In genomic region chr9:97940707-97941106, GRCh38 we compare ENCODE assay signal across 25 cellular contexts. TPM values are rescaled to one million over a fixed set of nuclear protein-coding genes. Genes with fewer than 3 reads are reported as not detected.
"Had no signal": no experiment of that assay in that cellular context is flagged by ENCODE, and none has a peak within 500 bp of the region (broad histone marks: within the 10 kb centered on the region; RNA-seq: fewer than 3 reads in every experiment).

No MANE protein-coding gene starts in this region.

- ATAC-seq: Right ventricle myocardium inferior, SK-N-SH treated with all-trans-retinoic acid at 6 μM for 48 hours had no signal

- H3K27me3 ChIP-seq: Peyer's patch had no signal

- H3K4me3 ChIP-seq: PC-9, Peyer's patch, SJCRH30 had no signal

- DNase-seq: Karpas-422, KG1, MM.1S, NCI-H1092 treated with DMSO at 0.1 percent for 48 hours, NCI-H1417, NCI-H1436 treated with DMSO at 0.1 percent for 48 hours, NCI-H1694, NCI-H187 treated with DMSO at 0.1 percent for 48 hours, NCI-H2029 treated with DMSO at 0.1 percent for 48 hours, NCI-H2171 treated with DMSO at 0.1 percent for 48 hours, NCI-H345, NCI-H446 treated with DMSO at 0.1 percent for 48 hours, NCI-H510A treated with DMSO at 0.1 percent for 48 hours, NCI-H69, NCI-H774, PC-9, Peyer's patch, SHP77 treated with DMSO at 0.1 percent for 48 hours, SJCRH30, T-helper 1 cell had no signal

- H2AFZ ChIP-seq: PC-9 had no signal

- H3K4me2 ChIP-seq: PC-9 had no signal

- H3K4me1 ChIP-seq: Peyer's patch, SJCRH30 had no signal

- H3K9me3 ChIP-seq: Peyer's patch had no signal

- H3K27ac ChIP-seq: HL-60, PC-9, Peyer's patch, SJCRH30 had no signal

- H3K36me3 ChIP-seq: Peyer's patch, SJCRH30 had no signal

RNA-seq across cellular contexts. Expression of gene HEMGN, which starts 2.7 kb away (rescaled TPM):
- total RNA-seq: M059J, PC-9, Peyer's patch, RPMI7951, SJCRH30 had no signal
